Comparison of ENCODE assay signal across 8 cellular contexts in the genomic region with DNA sequence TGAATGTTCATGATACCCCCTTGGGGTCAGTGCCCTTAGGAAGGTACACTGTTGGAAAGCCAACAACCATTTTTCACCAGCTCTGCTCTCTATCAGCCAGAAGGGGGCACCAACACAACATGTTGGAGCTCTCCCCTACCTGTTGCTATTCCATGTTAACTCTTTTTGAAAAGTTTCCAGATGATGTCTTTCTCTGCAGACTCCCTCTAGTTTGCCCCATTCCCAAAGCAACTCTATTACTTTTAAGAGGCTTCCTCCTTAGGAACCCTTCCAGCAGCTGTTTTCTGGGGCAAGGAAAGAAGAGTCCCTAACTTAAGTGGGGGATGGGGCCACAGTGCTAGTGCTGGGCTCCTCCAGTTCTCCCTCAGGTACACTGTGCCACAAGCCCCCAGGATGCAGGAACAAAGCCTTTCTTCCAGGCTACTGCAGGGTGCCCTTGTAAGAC. TPM values are rescaled to one million over a fixed set of nuclear protein-coding genes. Genes with fewer than 3 reads are reported as not detected.
DNase-seq lines count a peak whose midpoint lies in the region; ATAC-seq lines count a peak whose summit lies in the region.

No MANE protein-coding gene starts in this region.

- DNase-seq in activated gamma-delta T cell treated with Interleukin-2 at 50 U/mL for 16 hours (peak; percentile 33), activated gamma-delta T cell (lab: John Stamatoyannopoulos, UW) (no peak), M059J (ENCODE audit: low read depth) (peak; percentile 67), SK-N-MC (ENCODE audit: low read depth, low spot score) (peak; percentile 26), amniotic stem cell (lab: John Stamatoyannopoulos, UW) (peak; percentile 23), hippocampal formation (lab: John Stamatoyannopoulos, UW) (peak; percentile 13 to 22)
- peak; percentile 23 for DNase-seq in stimulated activated CD4-positive, alpha-beta T cell treated with anti-CD3 and anti-CD28 coated beads, Interleukin-12 subunit alpha, Interleukin-12 subunit beta, amount 100 ng/mL, for 4 hours

- no peaks in the 10 kb centered on the region for H3K36me3 ChIP-seq in SK-N-MC (ENCODE audit: insufficient read depth, low read length)

- H3K9me3 ChIP-seq in SK-N-MC (ENCODE audit: low read depth, low read length) = no peaks in the 10 kb centered on the region

- ATAC-seq in HG02678 (IDR thresholded peaks at IDR 0.05; ENCODE audit: unreplicated experiment) = no peak

- H3K9ac ChIP-seq in SK-N-MC (ENCODE audit: insufficient read length) = no peak overlapping the region

- no peak overlapping the region for H3K4me3 ChIP-seq in SK-N-MC

- no peak overlapping the region for H3K27ac ChIP-seq in SK-N-MC

RNA-seq across cellular contexts. Expression of a gene that starts 22.9 kb away (rescaled TPM):
- 34.0 and 48.1 TPM in 2 replicates for total RNA-seq in M059J (2014; rRNA removed; shearing (Covaris generic))

RNA-seq across cellular contexts. Expression of a gene that starts 28.6 kb away (rescaled TPM):
- 32.5 and 38.1 TPM in 2 replicates for total RNA-seq in M059J (2014; rRNA removed; shearing (Covaris generic))

RNA-seq across cellular contexts. Expression of a gene that starts 33.0 kb away (rescaled TPM):
- total RNA-seq in M059J (2014; rRNA removed; shearing (Covaris generic)) = not detected in 2 replicates
